25 cellular contexts compared by ENCODE assay signal in the genomic region with DNA sequence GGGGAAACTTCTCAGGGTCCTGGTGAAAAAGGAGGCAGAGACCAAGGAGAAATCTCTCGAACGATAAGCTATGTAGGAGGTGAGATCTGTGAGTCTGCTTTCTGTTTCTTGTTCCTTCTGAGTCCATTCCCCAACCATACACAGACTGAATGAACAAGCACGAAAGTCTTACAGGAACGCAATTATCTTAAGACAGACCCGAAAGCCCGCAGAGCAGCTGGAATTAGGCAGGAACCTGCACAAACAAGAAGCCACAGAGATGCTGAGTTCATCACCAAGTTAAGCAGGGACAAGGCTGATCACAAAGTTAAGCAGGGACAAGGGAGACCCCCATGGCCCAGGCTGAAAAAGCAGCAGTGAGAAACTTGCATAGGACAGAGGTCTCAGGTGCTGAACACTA. TPM values are rescaled to one million over a fixed set of nuclear protein-coding genes. Genes with fewer than 3 reads are reported as not detected.
"Had no signal": no experiment of that assay in that cellular context is flagged by ENCODE, and none has a peak within 500 bp of the region (broad histone marks: within the 10 kb centered on the region; RNA-seq: fewer than 3 reads in every experiment).

No MANE protein-coding gene starts in this region.

- ATAC-seq: left cardiac atrium; left ventricle myocardium superior; right cardiac atrium; stimulated activated naive CD8-positive, alpha-beta T cell treated with anti-CD3 and anti-CD28 coated beads, Interleukin-15, Interleukin-2, amounts not matched to agents 100 U/mL and 50 U/mL, for 24 hours; WTC11 had no signal

- H3K4me1 ChIP-seq: parathyroid adenoma, uterus had no signal

- H2AFZ ChIP-seq: parathyroid adenoma had no signal

- H3K4me3 ChIP-seq: thoracic aorta, uterus had no signal

- H3K27ac ChIP-seq: parathyroid adenoma, thoracic aorta, uterus had no signal

- DNase-seq: activated CD4-positive, alpha-beta memory T cell treated with anti-CD3 and anti-CD28 coated beads, Interleukin-2, amount 10 ng/mL, durations not matched to agents 7 days and 5 days; activated CD4-positive, alpha-beta T cell treated with anti-CD3 and anti-CD28 coated beads for 1 hour; activated CD4-positive, alpha-beta T cell treated with anti-CD3 and anti-CD28 coated beads, Interleukin-2, amount 10 ng/mL, durations not matched to agents 7 days and 5 days; activated CD8-positive, alpha-beta memory T cell treated with anti-CD3 and anti-CD28 coated beads, Interleukin-2, amount 50 U/mL, for 48 hours; activated gamma-delta T cell; activated naive CD4-positive, alpha-beta T cell treated with anti-CD3 and anti-CD28 coated beads, Interleukin-2, amount 10 ng/mL, durations not matched to agents 7 days and 5 days; activated naive CD8-positive, alpha-beta T cell treated with anti-CD3 and anti-CD28 coated beads, Interleukin-2, amount 10 ng/mL, durations not matched to agents 7 days and 5 days; activated T-cell treated with anti-CD3 and anti-CD28 coated beads, Interleukin-2, amount 50 U/mL, for 24 hours; amniotic stem cell; caudate nucleus; left cardiac atrium; left ventricle myocardium superior; nucleus accumbens; right cardiac atrium; stimulated activated CD4-positive, alpha-beta T cell treated with anti-CD3 and anti-CD28 coated beads, Interleukin-2, amount 100 ng/mL, for 48 hours; stimulated activated naive CD8-positive, alpha-beta T cell treated with anti-CD3 and anti-CD28 coated beads, Interleukin-15, Interleukin-2, amounts not matched to agents 100 U/mL and 50 U/mL, for 24 hours; T-helper 2 cell; uterus had no signal

- H3K27me3 ChIP-seq: uterus had no signal

- H3K79me2 ChIP-seq: parathyroid adenoma had no signal

- H3K9ac ChIP-seq: parathyroid adenoma had no signal

- H3K9me3 ChIP-seq: thoracic aorta had no signal

- H3K36me3 ChIP-seq: thoracic aorta, uterus had no signal

RNA-seq across cellular contexts. Expression of a gene that starts 59.6 kb away (rescaled TPM):
- total RNA-seq: activated CD4-positive, alpha-beta memory T cell treated with anti-CD3 and anti-CD28 coated beads, Interleukin-2, amount 10 ng/mL, durations not matched to agents 7 days and 5 days; activated CD4-positive, alpha-beta T cell treated with anti-CD3 and anti-CD28 coated beads, Interleukin-2, amount 10 ng/mL, durations not matched to agents 7 days and 5 days; activated naive CD8-positive, alpha-beta T cell treated with anti-CD3 and anti-CD28 coated beads, Interleukin-2, amount 10 ng/mL, durations not matched to agents 7 days and 5 days; astrocyte; endothelial cell of umbilical vein; lung microvascular endothelial cell; WTC11 had no signal
- polyA plus RNA-seq: neural cell had no signal
